Comparison of ENCODE assay signal across 15 cellular contexts in the genomic region with DNA sequence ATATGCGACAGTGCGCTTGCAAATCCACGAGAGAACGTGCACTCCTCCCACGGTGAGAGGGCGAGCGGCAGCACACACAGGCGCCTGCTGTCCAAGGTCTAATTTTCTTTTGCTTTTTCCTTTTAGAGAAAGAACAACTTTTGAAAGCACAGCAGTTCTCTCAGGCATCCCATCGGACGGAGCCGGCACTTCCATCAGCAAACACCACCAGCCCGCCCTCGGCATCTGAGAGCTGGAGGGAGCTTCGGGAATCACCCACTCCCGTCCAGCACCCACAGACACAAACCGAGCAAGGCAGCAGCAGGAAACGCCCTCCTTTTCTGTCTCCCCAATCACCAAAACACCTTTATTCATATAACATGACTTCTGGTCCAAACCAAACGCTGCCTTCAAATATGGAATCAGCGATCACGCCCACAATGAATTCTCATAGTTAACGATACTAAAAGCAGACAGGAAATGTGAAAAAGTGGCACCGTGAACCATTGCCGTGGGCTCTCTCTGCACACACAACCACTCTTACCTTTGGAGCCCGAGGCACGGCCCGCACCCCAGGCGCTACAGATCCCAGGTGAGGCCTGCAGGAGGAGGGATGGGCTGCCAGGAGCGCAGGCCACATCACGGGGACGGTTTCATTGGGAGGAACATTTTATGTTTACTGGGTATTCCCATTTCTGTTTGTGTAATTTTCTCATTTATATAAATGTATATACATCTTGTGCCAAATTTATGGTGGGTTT. TPM values are rescaled to one million over a fixed set of nuclear protein-coding genes. Genes with fewer than 3 reads are reported as not detected.
DNase-seq lines count a peak whose midpoint lies in the region; ATAC-seq and TF ChIP-seq lines count a peak whose summit lies in the region.
"Had no signal": no experiment of that assay in that cellular context is flagged by ENCODE, and none has a peak within 500 bp of the region (broad histone marks: within the 10 kb centered on the region; RNA-seq: fewer than 3 reads in every experiment).

No MANE protein-coding gene starts in this region.

- H2AFZ ChIP-seq in smooth muscle cell (ENCODE audit: low read depth), result no peak overlapping the region

- 95% methylated on average over 30 of the region's 30 CpGs for WGBS in smooth muscle cell (ENCODE audit: low lambda C conversion rate)

- H3K9ac ChIP-seq in smooth muscle cell (ENCODE audit: low read depth), result no peak overlapping the region

- H3K4me3 ChIP-seq in neutrophil (ENCODE audit: low read depth in 1 of 2, low read length in 1 of 2) (no peak overlapping the region), smooth muscle cell (no peak overlapping the region)
- H3K4me3 ChIP-seq: colonic mucosa, lung had no signal

- H3K36me3 ChIP-seq in neutrophil, result peaks cover 53% of the 10 kb centered on the region
- H3K36me3 ChIP-seq in smooth muscle cell (ENCODE audit: low read depth), result no peaks in the 10 kb centered on the region
- H3K36me3 ChIP-seq: colonic mucosa had no signal

- TF ChIP-seq CTCF in neutrophil (IDR thresholded peaks at IDR 0.05) (no peak), smooth muscle cell (IDR thresholded peaks at IDR 0.05; ENCODE audit: borderline replicate concordance, insufficient read depth, poor library complexity, severe bottlenecking) (no peak)

- H3K27me3 ChIP-seq in neutrophil, result no peaks in the 10 kb centered on the region
- no peaks in the 10 kb centered on the region for H3K27me3 ChIP-seq in smooth muscle cell (ENCODE audit: low read depth)
- H3K27me3 ChIP-seq: colonic mucosa had no signal

- H3F3A ChIP-seq in smooth muscle cell (ENCODE audit: low read depth), result no peaks in the 10 kb centered on the region

- ATAC-seq in HG02852 (IDR thresholded peaks at IDR 0.05; ENCODE audit: unreplicated experiment), result no peak
- ATAC-seq: activated CD8-positive, alpha-beta T cell treated with anti-CD3 and anti-CD28 coated beads, Interleukin-2, amount 10 ng/mL, durations not matched to agents 7 days and 5 days had no signal

- H3K4me1 ChIP-seq in neutrophil (ENCODE audit: control insufficient read depth in 1 of 2, insufficient read depth in 1 of 2, low read depth in 1 of 2, low read length in 1 of 2) (peaks cover 47 to 65% of the 10 kb centered on the region in 2 experiments), smooth muscle cell (ENCODE audit: low read depth) (peaks cover 6% of the 10 kb centered on the region)
- H3K4me1 ChIP-seq: colonic mucosa had no signal

- H3K27ac ChIP-seq in neutrophil (peak overlapping the region; percentile 15), smooth muscle cell (ENCODE audit: low read depth) (no peak overlapping the region)
- H3K27ac ChIP-seq: colonic mucosa had no signal

- peak; percentile 1 for DNase-seq in stimulated activated CD4-positive, alpha-beta T cell treated with anti-CD3 and anti-CD28 coated beads, Interleukin-15, amount 100 ng/mL, for 24 hours
- no peak for DNase-seq in stimulated activated CD4-positive, alpha-beta T cell treated with anti-CD3 and anti-CD28 coated beads, Interleukin-4, amount 100 ng/mL, for 1 hour
- DNase-seq in ecto neural progenitor cell (ENCODE audit: low spot score), result peak; percentile 3
- DNase-seq in dermis blood vessel endothelial cell, result no peak
- no peak for DNase-seq in NCI-H1048 (lab: John Stamatoyannopoulos, UW)
- no peak for DNase-seq in smooth muscle cell (lab: John Stamatoyannopoulos, UW; ENCODE audit: unreplicated experiment)
- DNase-seq: activated CD8-positive, alpha-beta T cell treated with anti-CD3 and anti-CD28 coated beads, Interleukin-2, amount 10 ng/mL, durations not matched to agents 7 days and 5 days; amniotic stem cell; NK-92 treated with Interleukin-12 subunit alpha and Interleukin-12 subunit beta, amount 100 ng/mL, for 24 hours; SHP77 treated with DMSO at 0.1 percent for 48 hours; T1000 had no signal

- H3K9me3 ChIP-seq in neutrophil (no peaks in the 10 kb centered on the region), smooth muscle cell (replicated peaks; ENCODE audit: low read depth) (no peaks in the 10 kb centered on the region)
- H3K9me3 ChIP-seq: colonic mucosa had no signal

- peaks cover 100% of the 10 kb centered on the region for H4K20me1 ChIP-seq in smooth muscle cell (ENCODE audit: low read depth)

- H3K4me2 ChIP-seq in smooth muscle cell, result no peak overlapping the region

- peaks cover 99% of the 10 kb centered on the region for H3K79me2 ChIP-seq in smooth muscle cell (ENCODE audit: low read depth)

RNA-seq across cellular contexts. Expression of a gene that starts 14.2 kb away (rescaled TPM):
- total RNA-seq in dermis blood vessel endothelial cell, result 33.8 and 41.9 TPM in 2 replicates
- 42.7 and 52.0 TPM in 2 replicates for total RNA-seq in smooth muscle cell
- 50.1 and 55.7 TPM in 2 replicates for polyA plus RNA-seq in smooth muscle cell

Comparison
In these comparisons a context has a peak if more than half of its experiments do, and no peak if none do; other contexts are left out.
1. DNase-seq: peak in stimulated activated CD4-positive, alpha-beta T cell treated with anti-CD3 and anti-CD28 coated beads, Interleukin-15, amount 100 ng/mL, for 24 hours (single experiment) and ecto neural progenitor cell (single experiment); none in stimulated activated CD4-positive, alpha-beta T cell treated with anti-CD3 and anti-CD28 coated beads, Interleukin-4, amount 100 ng/mL, for 1 hour (single experiment), dermis blood vessel endothelial cell (single experiment), NCI-H1048 (single experiment) and smooth muscle cell (single experiment).